ENCODE assay signal across 13 cellular contexts in genomic region chr15:22903961-22904534, GRCh38.
DNase-seq lines count a peak whose midpoint lies in the region; ATAC-seq and TF ChIP-seq lines count a peak whose summit lies in the region.
"Had no signal": no experiment of that assay in that cellular context is flagged by ENCODE, and none has a peak within 500 bp of the region (broad histone marks: within the 10 kb centered on the region; RNA-seq: fewer than 3 reads in every experiment).

No MANE protein-coding gene starts in this region.

- no peak overlapping the region for H2BK120ac ChIP-seq in neuronal stem cell (ENCODE audit: low read depth, low read length)

- H3K79me1 ChIP-seq in neuronal stem cell (ENCODE audit: low read depth, low read length), result peaks cover 14% of the 10 kb centered on the region

- H3K27me3 ChIP-seq in OCI-LY1 (ENCODE audit: insufficient read depth, low read length) (no peaks in the 10 kb centered on the region), neuronal stem cell (ENCODE audit: control insufficient read depth in 3 of 3, insufficient read depth in 3 of 3, low read depth in 1 of 3, low read length in 3 of 3) (no peaks in the 10 kb centered on the region), left lung (no peaks in the 10 kb centered on the region)
- H3K27me3 ChIP-seq: heart right ventricle, testis had no signal

- H3K4me1 ChIP-seq in OCI-LY1 (ENCODE audit: insufficient read depth, low read length, severe bottlenecking) (peaks cover 17% of the 10 kb centered on the region), neuronal stem cell (ENCODE audit: control insufficient read depth in 2 of 2, insufficient read depth in 1 of 2, low read depth in 1 of 2, low read length in 2 of 2) (no peaks in the 10 kb centered on the region), left lung (no peaks in the 10 kb centered on the region)
- H3K4me1 ChIP-seq: heart right ventricle, testis had no signal

- H3K36me3 ChIP-seq in OCI-LY1 (ENCODE audit: insufficient read depth, low read length), result no peaks in the 10 kb centered on the region
- H3K36me3 ChIP-seq in neuronal stem cell (replicated peaks in 1 of 2; ENCODE audit: control insufficient read depth in 2 of 2, insufficient read depth in 2 of 2, low read length in 2 of 2), result peaks cover 44 to 85% of the 10 kb centered on the region in 2 donors
- H3K36me3 ChIP-seq in left lung, result peaks cover 0 to 98% of the 10 kb centered on the region in 2 donors

- H2BK15ac ChIP-seq in neuronal stem cell (ENCODE audit: low read length), result no peak overlapping the region

- no peak overlapping the region for H2AK5ac ChIP-seq in neuronal stem cell (ENCODE audit: low read depth, low read length)

- H3K27ac ChIP-seq in OCI-LY1 (ENCODE audit: low read depth, low read length, poor library complexity, severe bottlenecking) (no peak overlapping the region), neuronal stem cell (replicated peaks; ENCODE audit: low read length) (no peak overlapping the region), left lung (no peak overlapping the region)
- H3K27ac ChIP-seq: heart right ventricle, testis, VCaP had no signal

- H3K4me2 ChIP-seq in OCI-LY1 (ENCODE audit: low read length) (peak overlapping the region; percentile 5; the same call in 1 of the 2 replicates), neuronal stem cell (ENCODE audit: insufficient read depth, low read length, poor library complexity, severe bottlenecking) (no peak overlapping the region)

- peak overlapping the region; percentile 53 for H2BK5ac ChIP-seq in neuronal stem cell (ENCODE audit: low read length)

- H3K4ac ChIP-seq in neuronal stem cell (ENCODE audit: low read length), result no peak overlapping the region

- TF ChIP-seq CTCF in OCI-LY1 (IDR thresholded peaks at IDR 0.05; ENCODE audit: low read length), result no peak
- no peak for TF ChIP-seq CTCF in left lung (IDR thresholded peaks at IDR 0.05)

- no peaks in the 10 kb centered on the region for H4K20me1 ChIP-seq in OCI-LY1 (ENCODE audit: insufficient read depth, low read length)

- H3K23ac ChIP-seq in neuronal stem cell (ENCODE audit: low read depth, low read length, poor library complexity), result no peak overlapping the region

- peak overlapping the region; percentile 89 for H3K14ac ChIP-seq in neuronal stem cell (ENCODE audit: low read length)

- no peak overlapping the region for H2BK12ac ChIP-seq in neuronal stem cell (ENCODE audit: low read length)

- H3K79me2 ChIP-seq in OCI-LY1 (ENCODE audit: insufficient read depth, low read length), result no peaks in the 10 kb centered on the region

- no peaks in the 10 kb centered on the region for H3F3A ChIP-seq in OCI-LY1 (ENCODE audit: insufficient read depth, low read length)

- ATAC-seq in GM21576 (IDR thresholded peaks at IDR 0.05; ENCODE audit: unreplicated experiment) (no peak), left lung (no peak), GM21360 (IDR thresholded peaks at IDR 0.05; ENCODE audit: unreplicated experiment) (no peak)

- intact Hi-C loops in left lung (cut with DNase I), result no loop called here

- no peaks in the 10 kb centered on the region for H3K9me2 ChIP-seq in OCI-LY1 (ENCODE audit: low read depth, low read length)

- no CpG with 5 or more reads among the region's 19 CpGs for WGBS in neuronal stem cell (ENCODE audit: extremely low coverage in 2 of 2, insufficient read length in 2 of 2, insufficient replicate concordance in 1 of 2), 2 donors

- no peaks in the 10 kb centered on the region for H3K9me3 ChIP-seq in OCI-LY1 (ENCODE audit: low read length)
- H3K9me3 ChIP-seq in neuronal stem cell (replicated peaks in 1 of 2; ENCODE audit: control insufficient read depth in 2 of 2, insufficient read depth in 1 of 2, low read depth in 1 of 2, low read length in 2 of 2), result no peaks in the 10 kb centered on the region
- no peaks in the 10 kb centered on the region for H3K9me3 ChIP-seq in left lung
- H3K9me3 ChIP-seq: heart right ventricle, testis had no signal

- H4K8ac ChIP-seq in neuronal stem cell (ENCODE audit: low read depth, low read length), result no peak overlapping the region

- peak overlapping the region; percentile 28 for H3K18ac ChIP-seq in neuronal stem cell (ENCODE audit: low read length)

- H3K4me3 ChIP-seq in OCI-LY1 (ENCODE audit: low read depth, low read length, poor library complexity, severe bottlenecking), result no peak overlapping the region
- no peak overlapping the region for H3K4me3 ChIP-seq in neuronal stem cell (ENCODE audit: low read length in 2 of 2)
- H3K4me3 ChIP-seq in left lung, result no peak overlapping the region
- H3K4me3 ChIP-seq: heart right ventricle, testis had no signal

- DNase-seq in DMS79 (lab: John Stamatoyannopoulos, UW) (peak; percentile 51), NCI-H1417 treated with DMSO at 0.1 percent for 48 hours (lab: John Stamatoyannopoulos, UW) (peak; percentile 59), neuronal stem cell (ENCODE audit: low spot score) (no peak), left lung (no peak)
- DNase-seq: activated CD8-positive, alpha-beta memory T cell treated with anti-CD3 and anti-CD28 coated beads for 24 hours; CD4-positive, alpha-beta memory T cell; kidney glomerular epithelial cell had no signal

- H2AFZ ChIP-seq in OCI-LY1 (ENCODE audit: low read length) (no peak overlapping the region), neuronal stem cell (ENCODE audit: low read length) (no peak overlapping the region)

- no peak overlapping the region for H4K91ac ChIP-seq in neuronal stem cell (ENCODE audit: low read depth, low read length, poor library complexity)

- H3K9ac ChIP-seq in OCI-LY1 (ENCODE audit: low read length) (no peak overlapping the region), neuronal stem cell (ENCODE audit: low read depth, low read length, poor library complexity) (no peak overlapping the region)

Comparison
In these comparisons a context has a peak if more than half of its experiments do, and no peak if none do; other contexts are left out.
1. DNase-seq: peak in DMS79 (single experiment) and NCI-H1417 treated with DMSO at 0.1 percent for 48 hours (single experiment); none in neuronal stem cell (single experiment) and left lung (0 of 2).